In the genomic region with DNA sequence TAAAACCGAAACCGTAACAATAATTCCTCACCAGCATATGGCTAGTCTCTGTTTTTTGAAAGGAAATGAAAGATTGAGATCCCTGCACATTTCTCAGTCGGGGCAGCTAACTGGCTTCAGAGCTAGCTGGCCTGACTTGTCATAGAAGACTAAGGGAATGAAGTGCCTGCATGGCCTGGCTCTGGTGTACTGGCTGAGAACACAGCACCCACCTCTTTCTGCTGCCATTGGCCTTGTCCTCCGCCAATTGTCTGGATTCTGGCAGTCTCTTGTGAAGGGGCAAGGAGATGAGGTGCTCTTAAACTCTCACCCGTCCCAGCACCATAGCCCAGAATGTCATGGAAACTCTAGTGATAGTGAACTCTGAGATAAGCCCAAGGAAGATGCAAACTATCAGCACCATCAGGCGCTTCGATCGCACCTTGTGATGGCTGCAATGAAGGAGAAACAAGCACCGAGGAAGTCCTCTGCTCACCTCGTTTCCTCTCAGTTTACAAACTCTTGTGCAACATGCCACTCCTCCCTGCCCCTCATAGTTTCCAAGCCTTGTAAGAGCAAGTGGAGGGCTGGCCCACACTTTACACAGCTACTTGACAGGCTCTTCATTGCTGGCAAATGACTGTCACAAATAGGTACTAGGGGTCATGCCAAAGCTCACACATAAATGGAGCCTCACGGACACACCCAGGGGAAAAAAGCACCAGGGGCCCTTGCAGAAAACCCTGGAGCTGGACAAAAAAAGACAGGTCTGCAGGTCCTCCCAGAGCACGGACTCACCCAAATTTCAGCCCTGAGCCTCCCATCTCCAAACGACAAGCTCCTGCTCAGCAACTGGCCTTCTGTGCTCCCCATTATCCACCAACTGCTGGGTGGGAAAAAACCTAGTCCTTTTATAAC, we compare ENCODE assay signal across 8 cellular contexts. TPM values are rescaled to one million over a fixed set of nuclear protein-coding genes. Genes with fewer than 3 reads are reported as not detected.
A peak's percentile ranks its signal among the peaks of the same experiment; 100 is the strongest.
DNase-seq lines count a peak whose midpoint lies in the region; ATAC-seq lines count a peak whose summit lies in the region.

No MANE protein-coding gene starts in this region.

- H3K9me3 Mint-ChIP-seq in activated CD4-positive, alpha-beta T cell treated with anti-CD3 and anti-CD28 coated beads for 36 hours (ENCODE audit: low read depth), result no peaks in the 10 kb centered on the region

- no peaks in the 10 kb centered on the region for H3K4me1 ChIP-seq in HUES48 (ENCODE audit: control insufficient read depth, insufficient read depth, low read length)

- CTCF ChIA-PET in activated CD4-positive, alpha-beta T cell treated with anti-CD3 and anti-CD28 coated beads for 36 hours (lab: Charles Lee), result interaction anchor here (0.7 to 2.1 kb wide), 5 partner anchors 9 to 335 kb away, joined by 3 to 5 read pairs (median 3); a partner anchor contains a TSS

- no peaks in the 10 kb centered on the region for H3K27me3 ChIP-seq in HUES48 (ENCODE audit: control insufficient read depth, insufficient read depth, low read length)

- intact Hi-C loops in activated CD4-positive, alpha-beta T cell treated with anti-CD3 and anti-CD28 coated beads for 36 hours (cut with DNase I, micrococcal nuclease), result loop anchor here in 1 of 2 experiments (1.0 to 5.0 kb wide), 9 partner anchors 17 to 1062 kb away; a partner anchor contains a TSS
- intact Hi-C loops in posterior vena cava (cut with DNase I), result no loop called here

- POLR2A ChIA-PET in activated CD4-positive, alpha-beta T cell treated with anti-CD3 and anti-CD28 coated beads for 36 hours (lab: Charles Lee), result interaction anchor here (0.6 to 0.9 kb wide), 2 partner anchors 71 to 99 kb away, joined by 3 to 4 read pairs; a partner anchor contains a TSS

- DNase-seq in activated CD4-positive, alpha-beta T cell treated with anti-CD3 and anti-CD28 coated beads for 36 hours, result peak; percentile 70
- DNase-seq in epithelial cell of prostate (ENCODE audit: low read depth, low spot score) (no peak), posterior vena cava (ENCODE audit: low spot score) (peak; percentile 44), NCI-H1694 treated with DMSO at 0.1 percent for 48 hours (lab: John Stamatoyannopoulos, UW) (no peak), putamen (ENCODE audit: low spot score) (no peak), OCI-M2 (lab: John Stamatoyannopoulos, UW; ENCODE audit: unreplicated experiment) (no peak)

- H3K4me3 Mint-ChIP-seq in activated CD4-positive, alpha-beta T cell treated with anti-CD3 and anti-CD28 coated beads for 36 hours, result peak overlapping the region; percentile 86

- H3K36me3 ChIP-seq in HUES48 (ENCODE audit: control insufficient read depth, insufficient read depth, low read length), result no peaks in the 10 kb centered on the region; the same call in 1 of the 2 replicates

- H3K27ac Mint-ChIP-seq in activated CD4-positive, alpha-beta T cell treated with anti-CD3 and anti-CD28 coated beads for 36 hours, result peak overlapping the region; percentile 77

- no peaks in the 10 kb centered on the region for H3K27me3 Mint-ChIP-seq in activated CD4-positive, alpha-beta T cell treated with anti-CD3 and anti-CD28 coated beads for 36 hours

- H3K27ac ChIP-seq in HUES48 (ENCODE audit: low read depth, low read length), result no peak overlapping the region
- peak overlapping the region; percentile 50 for H3K27ac ChIP-seq in epithelial cell of prostate

- peaks cover 13% of the 10 kb centered on the region for H3K36me3 Mint-ChIP-seq in activated CD4-positive, alpha-beta T cell treated with anti-CD3 and anti-CD28 coated beads for 36 hours (ENCODE audit: low read depth)

- H3K9me3 ChIP-seq in HUES48 (ENCODE audit: control insufficient read depth, insufficient read depth, low read length), result no peaks in the 10 kb centered on the region

- no peak overlapping the region for H3K9ac ChIP-seq in HUES48 (ENCODE audit: low read depth, low read length)

- ATAC-seq in activated CD4-positive, alpha-beta T cell treated with anti-CD3 and anti-CD28 coated beads for 36 hours, result peak; percentile 34
- ATAC-seq in HG02970 (IDR thresholded peaks at IDR 0.05; ENCODE audit: low FRiP score, unreplicated experiment), result no peak

- H3K4me1 Mint-ChIP-seq in activated CD4-positive, alpha-beta T cell treated with anti-CD3 and anti-CD28 coated beads for 36 hours, result peaks cover 42% of the 10 kb centered on the region

- H3K4me3 ChIP-seq in HUES48 (ENCODE audit: low read depth, low read length), result peak overlapping the region; percentile 91

RNA-seq across cellular contexts. Expression of a gene that starts 16.4 kb away (rescaled TPM):
- total RNA-seq in activated CD4-positive, alpha-beta T cell treated with anti-CD3 and anti-CD28 coated beads for 36 hours, result 10 to 100 TPM; 27.7 to 28.9 TPM
- total RNA-seq in posterior vena cava, result 10 to 100 TPM; 28.9 to 31.2 TPM

RNA-seq across cellular contexts. Expression of a gene that starts 59.3 kb away (rescaled TPM):
- total RNA-seq in activated CD4-positive, alpha-beta T cell treated with anti-CD3 and anti-CD28 coated beads for 36 hours, result 100 to 1,000 TPM; 131 TPM
- total RNA-seq in posterior vena cava, result 10 to 100 TPM; 42.7 to 48.6 TPM

Comparison
In these comparisons a context has a peak if more than half of its experiments do, and no peak if none do; other contexts are left out.
1. DNase-seq: peak in activated CD4-positive, alpha-beta T cell treated with anti-CD3 and anti-CD28 coated beads for 36 hours (single experiment) and posterior vena cava (single experiment); none in epithelial cell of prostate (single experiment), NCI-H1694 treated with DMSO at 0.1 percent for 48 hours (single experiment), putamen (single experiment) and OCI-M2 (single experiment).